ENCODE assay signal across 13 cellular contexts in genomic region chr12:15534870-15535269, GRCh38.
DNase-seq lines count a peak whose midpoint lies in the region; ATAC-seq and TF ChIP-seq lines count a peak whose summit lies in the region.
"Had no signal": no experiment of that assay in that cellular context is flagged by ENCODE, and none has a peak within 500 bp of the region (broad histone marks: within the 10 kb centered on the region; RNA-seq: fewer than 3 reads in every experiment).

No MANE protein-coding gene starts in this region.

- no peak overlapping the region for H3K4me3 ChIP-seq in skin epidermis
- H3K4me3 ChIP-seq: Peyer's patch had no signal

- DNase-seq in GM03348 (ENCODE audit: low spot score) (peak; percentile 33), NOMO-1 (lab: John Stamatoyannopoulos, UW; ENCODE audit: unreplicated experiment in 2 of 2) (peak; percentile 42 to 81), fibroblast of gingiva (ENCODE audit: low read depth) (peak; percentile 87), GM10266 (ENCODE audit: extremely low spot score) (no peak), left lobe of liver (ENCODE audit: low spot score) (no peak), NCI-H1930 (lab: John Stamatoyannopoulos, UW) (no peak)
- DNase-seq: activated CD8-positive, alpha-beta memory T cell treated with anti-CD3 and anti-CD28 coated beads, Interleukin-2, amount 50 U/mL, for 4 hours; Calu3; GOT3; NCI-H187 treated with DMSO at 0.1 percent for 48 hours; Peyer's patch had no signal

- no peak for TF ChIP-seq CTCF in GM10266 (IDR thresholded peaks at IDR 0.05; ENCODE audit: control insufficient read depth, insufficient read depth, low read depth, missing control alignments)

- peak overlapping the region in 14 of 21 experiments; percentile 2 to 75 (median 26) for H3K27ac ChIP-seq in skin epidermis

- ATAC-seq in left lobe of liver (no peak), HG03135 (IDR thresholded peaks at IDR 0.05; ENCODE audit: unreplicated experiment) (no peak)

Comparison
In these comparisons a context has a peak if more than half of its experiments do, and no peak if none do; other contexts are left out.
1. DNase-seq: peak in GM03348 (single experiment), NOMO-1 (2 of 2) and fibroblast of gingiva (single experiment); none in GM10266 (single experiment), left lobe of liver (single experiment) and NCI-H1930 (0 of 2).